ENCODE assay signal across 1 cellular context in the genomic region with DNA sequence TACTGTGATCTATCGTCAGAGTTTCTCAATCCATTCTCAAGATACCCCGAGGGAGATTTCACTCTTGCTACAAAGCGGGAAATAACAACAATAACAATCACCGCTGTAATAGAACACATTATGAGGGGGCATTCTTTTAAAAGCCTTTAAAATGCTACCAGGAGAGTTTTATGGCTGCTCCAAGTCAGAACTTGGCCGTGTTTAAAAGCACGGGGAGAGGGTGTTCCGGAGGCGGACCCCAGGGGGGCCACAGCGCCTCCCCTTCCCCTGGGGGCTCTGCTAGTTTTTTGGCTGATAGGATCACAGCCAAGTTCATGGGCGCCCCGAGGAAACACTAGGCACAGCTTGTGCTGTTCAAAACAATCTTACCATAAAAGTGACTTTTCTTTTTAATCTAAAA.
TF ChIP-seq lines count a peak whose summit lies in the region.

No MANE protein-coding gene starts in this region.

TF ChIP-seq in H1, 55 proteins besides CTCF, POLR2A, EP300 and RAD21:
- TF ChIP-seq CREB1 (IDR thresholded peaks at IDR 0.05) (no peak), BACH1 (IDR thresholded peaks at IDR 0.05; ENCODE audit: low read length) (no peak), SP2 (IDR thresholded peaks at IDR 0.05; ENCODE audit: low read length) (no peak), SIRT6 (IDR thresholded peaks at IDR 0.05; ENCODE audit: low read length) (no peak), TEAD4 (IDR thresholded peaks at IDR 0.05; ENCODE audit: low read depth, low read length) (no peak)
TF ChIP-seq in H1: peak in this region for 0.
